In genomic region chr5:80227979-80228596, GRCh38 we compare ENCODE assay signal across 1 cellular context.
TF ChIP-seq lines count a peak whose summit lies in the region.

No MANE protein-coding gene starts in this region.

TF ChIP-seq in liver, 16 proteins besides CTCF, POLR2A, EP300 and RAD21 (continued from another document):
- TF ChIP-seq FOXA1 (IDR thresholded peaks at IDR 0.05) = no peak
TF ChIP-seq in liver: peak in this region for 1.
